ENCODE assay signal across 8 cellular contexts in the genomic region with DNA sequence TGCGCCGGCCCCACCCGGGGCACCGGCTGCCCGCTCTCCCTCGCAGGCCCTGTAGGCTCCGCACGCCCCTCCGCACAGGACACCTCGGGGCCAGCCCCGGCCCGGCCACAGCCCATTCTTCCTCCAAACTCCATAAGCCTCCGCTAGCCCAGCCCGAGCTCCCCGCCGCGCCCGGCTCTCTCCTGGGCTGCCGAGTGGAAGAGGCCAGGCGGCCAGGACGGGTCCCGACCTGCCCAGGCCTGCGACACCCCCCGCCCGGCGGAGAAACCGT. TPM values are rescaled to one million over a fixed set of nuclear protein-coding genes. Genes with fewer than 3 reads are reported as not detected.
DNase-seq lines count a peak whose midpoint lies in the region; ATAC-seq and TF ChIP-seq lines count a peak whose summit lies in the region.

No MANE protein-coding gene starts in this region.

- H3K27ac Mint-ChIP-seq in brain, result peak overlapping the region; percentile 72 to 96 (median 95)

- peaks cover 66% of the 10 kb centered on the region for H3K4me1 Mint-ChIP-seq in brain

- H3K4me3 Mint-ChIP-seq in brain, result peak overlapping the region; percentile 93 to 99 (median 95)

- H3K36me3 Mint-ChIP-seq in brain, result peaks cover 8% of the 10 kb centered on the region

- peak; percentile 51 for ATAC-seq in GM18867 (IDR thresholded peaks at IDR 0.05; ENCODE audit: unreplicated experiment)
- ATAC-seq in HG03066 (IDR thresholded peaks at IDR 0.05; ENCODE audit: low read depth, unreplicated experiment), result peak; percentile 25

- H3K9me3 Mint-ChIP-seq in brain, result no peaks in the 10 kb centered on the region

- CTCF ChIA-PET in RWPE1 (lab: Yijun Ruan, JAX), result interaction anchor here (0.6 to 1.1 kb wide), 2 partner anchors 59 to 271 kb away, joined by 4 read pairs; no protein-coding TSS in a partner anchor

- peak overlapping the region; percentile 95 for H3K27ac ChIP-seq in RWPE1

- peaks cover 17% of the 10 kb centered on the region for H3K27me3 Mint-ChIP-seq in brain

- POLR2A ChIA-PET in RWPE1 (lab: Yijun Ruan, JAX; ENCODE audit: low non-redundant PET), result interaction anchor here (0.5 to 1.0 kb wide), 3 partner anchors 48 to 137 kb away, joined by 3 read pairs; no protein-coding TSS in a partner anchor

- TF ChIP-seq CTCF in RWPE1 (conservative IDR thresholded peaks at IDR 0.05; ENCODE audit: low read depth) (no peak), brain (conservative IDR thresholded peaks at IDR 0.05) (no peak)

- DNase-seq in AG08395 (ENCODE audit: low spot score) (peak; percentile 25), RWPE1 (ENCODE audit: low spot score) (peak; percentile 30), islet precursor cell (peak; percentile 85), pons (ENCODE audit: low spot score) (no peak)
- DNase-seq in stimulated activated CD4-positive, alpha-beta T cell treated with anti-CD3 and anti-CD28 coated beads, TNF-alpha, amount 100 ng/mL, for 48 hours (ENCODE audit: low read depth in 3 of 3), result peak in 2 of 3 donors; percentile 8 to 35

RNA-seq across cellular contexts. Expression of a gene that starts 0.4 kb away (rescaled TPM):
- polyA plus RNA-seq in brain (ENCODE audit: insufficient read depth, low read depth, low replicate concordance), result 50.3 TPM

RNA-seq across cellular contexts. Expression of a gene that starts 2.1 kb away (rescaled TPM):
- 13.2 TPM for polyA plus RNA-seq in brain (ENCODE audit: insufficient read depth, low read depth, low replicate concordance)
